In the genomic region with DNA sequence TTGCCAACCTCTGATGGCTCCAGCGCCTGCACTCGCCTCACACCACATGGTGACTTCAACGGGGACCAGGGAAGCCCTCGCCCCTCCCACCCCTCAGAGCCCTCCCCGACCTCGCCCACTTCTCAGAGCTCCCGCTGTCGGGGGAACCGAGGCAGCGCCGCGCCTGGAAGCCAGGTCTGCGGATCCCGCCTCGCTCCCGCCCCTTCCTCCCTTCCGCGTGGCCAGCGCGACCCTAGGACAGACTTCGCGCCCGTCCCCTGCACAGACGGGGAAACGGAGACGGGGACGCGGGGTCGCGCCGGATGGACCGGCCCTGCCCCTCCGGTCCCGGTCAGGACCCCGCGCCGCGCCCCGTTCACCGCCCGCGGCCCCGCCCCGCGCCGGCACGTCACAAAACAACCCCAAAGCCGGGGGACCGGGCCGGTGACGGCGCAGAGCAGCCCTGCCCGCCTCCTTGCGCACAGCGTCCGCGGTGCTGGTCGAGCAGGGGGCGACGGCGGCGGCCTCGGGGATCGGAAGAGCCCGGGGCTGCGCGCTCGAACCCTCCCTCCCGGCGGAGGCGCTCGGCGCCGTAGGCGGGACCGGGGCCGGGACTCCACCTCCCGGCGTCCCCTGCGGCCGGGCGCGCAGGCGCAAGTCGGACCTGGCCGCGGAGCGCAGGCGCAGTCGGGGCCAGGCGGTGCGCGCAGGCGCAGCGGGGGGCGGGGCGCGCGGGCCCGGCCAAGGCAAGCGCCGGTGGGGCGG, we compare ENCODE assay signal across 1 cellular context.
TF ChIP-seq lines count a peak whose summit lies in the region.

No MANE protein-coding gene starts in this region.

TF ChIP-seq in GM12878, 131 proteins besides CTCF, POLR2A, EP300 and RAD21:
- no peak; the same call in 1 of the 2 replicates for TF ChIP-seq HDGF (IDR thresholded peaks at IDR 0.05)
- TF ChIP-seq NR2F1 (conservative IDR thresholded peaks at IDR 0.05): peak; percentile 79; the same call in 1 of the 2 replicates
- TF ChIP-seq BACH1 (IDR thresholded peaks at IDR 0.05; ENCODE audit: borderline replicate concordance): peak; percentile 43; the same call in 1 of the 2 replicates
- TF ChIP-seq ZNF207 (IDR thresholded peaks at IDR 0.05; ENCODE audit: borderline replicate concordance): peak; percentile 82
- peak; percentile 67 for TF ChIP-seq ZNF217 (IDR thresholded peaks at IDR 0.05)
- no peak for TF ChIP-seq YBX1 (IDR thresholded peaks at IDR 0.05)
- peak; percentile 73 for TF ChIP-seq RB1 (IDR thresholded peaks at IDR 0.05; ENCODE audit: borderline replicate concordance)
- TF ChIP-seq RAD51 (IDR thresholded peaks at IDR 0.05): no peak
- TF ChIP-seq IKZF2 (IDR thresholded peaks at IDR 0.05): peak in 1 of 2 experiments; percentile 33; a peak in 1 of 4 replicates
- 0 out of 2 replicates have a peak, but pooled peaks have one; percentile 37 for TF ChIP-seq POLR2AphosphoS2 (IDR thresholded peaks at IDR 0.05; ENCODE audit: low read depth, low read length)
- peak in 1 of 2 experiments; percentile 50; a peak in 2 of 4 replicates for TF ChIP-seq BHLHE40 (IDR thresholded peaks at IDR 0.05; ENCODE audit: borderline replicate concordance in 1 of 2, low read depth in 2 of 2, low read length in 1 of 2)
- TF ChIP-seq SIX5 (IDR thresholded peaks at IDR 0.05; ENCODE audit: low read depth, low read length, severe bottlenecking): peak; percentile 78
- 0 out of 2 replicates have a peak, but pooled peaks have one; percentile 22 for TF ChIP-seq CHD2 (IDR thresholded peaks at IDR 0.05; ENCODE audit: borderline replicate concordance, low read depth, low read length)
- no peak for TF ChIP-seq KAT2A (conservative IDR thresholded peaks at IDR 0.05; ENCODE audit: control insufficient read depth, low read depth, low read length)
- TF ChIP-seq MAX (IDR thresholded peaks at IDR 0.05; ENCODE audit: low read depth, low read length): peak; percentile 17; the same call in 1 of the 2 replicates
- TF ChIP-seq, protein P1, sequence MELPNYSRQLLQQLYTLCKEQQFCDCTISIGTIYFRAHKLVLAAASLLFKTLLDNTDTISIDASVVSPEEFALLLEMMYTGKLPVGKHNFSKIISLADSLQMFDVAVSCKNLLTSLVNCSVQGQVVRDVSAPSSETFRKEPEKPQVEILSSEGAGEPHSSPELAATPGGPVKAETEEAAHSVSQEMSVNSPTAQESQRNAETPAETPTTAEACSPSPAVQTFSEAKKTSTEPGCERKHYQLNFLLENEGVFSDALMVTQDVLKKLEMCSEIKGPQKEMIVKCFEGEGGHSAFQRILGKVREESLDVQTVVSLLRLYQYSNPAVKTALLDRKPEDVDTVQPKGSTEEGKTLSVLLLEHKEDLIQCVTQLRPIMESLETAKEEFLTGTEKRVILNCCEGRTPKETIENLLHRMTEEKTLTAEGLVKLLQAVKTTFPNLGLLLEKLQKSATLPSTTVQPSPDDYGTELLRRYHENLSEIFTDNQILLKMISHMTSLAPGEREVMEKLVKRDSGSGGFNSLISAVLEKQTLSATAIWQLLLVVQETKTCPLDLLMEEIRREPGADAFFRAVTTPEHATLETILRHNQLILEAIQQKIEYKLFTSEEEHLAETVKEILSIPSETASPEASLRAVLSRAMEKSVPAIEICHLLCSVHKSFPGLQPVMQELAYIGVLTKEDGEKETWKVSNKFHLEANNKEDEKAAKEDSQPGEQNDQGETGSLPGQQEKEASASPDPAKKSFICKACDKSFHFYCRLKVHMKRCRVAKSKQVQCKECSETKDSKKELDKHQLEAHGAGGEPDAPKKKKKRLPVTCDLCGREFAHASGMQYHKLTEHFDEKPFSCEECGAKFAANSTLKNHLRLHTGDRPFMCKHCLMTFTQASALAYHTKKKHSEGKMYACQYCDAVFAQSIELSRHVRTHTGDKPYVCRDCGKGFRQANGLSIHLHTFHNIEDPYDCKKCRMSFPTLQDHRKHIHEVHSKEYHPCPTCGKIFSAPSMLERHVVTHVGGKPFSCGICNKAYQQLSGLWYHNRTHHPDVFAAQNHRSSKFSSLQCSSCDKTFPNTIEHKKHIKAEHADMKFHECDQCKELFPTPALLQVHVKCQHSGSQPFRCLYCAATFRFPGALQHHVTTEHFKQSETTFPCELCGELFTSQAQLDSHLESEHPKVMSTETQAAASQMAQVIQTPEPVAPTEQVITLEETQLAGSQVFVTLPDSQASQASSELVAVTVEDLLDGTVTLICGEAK (IDR thresholded peaks at IDR 0.05; ENCODE audit: borderline replicate concordance): no peak
- TF ChIP-seq, protein P2, sequence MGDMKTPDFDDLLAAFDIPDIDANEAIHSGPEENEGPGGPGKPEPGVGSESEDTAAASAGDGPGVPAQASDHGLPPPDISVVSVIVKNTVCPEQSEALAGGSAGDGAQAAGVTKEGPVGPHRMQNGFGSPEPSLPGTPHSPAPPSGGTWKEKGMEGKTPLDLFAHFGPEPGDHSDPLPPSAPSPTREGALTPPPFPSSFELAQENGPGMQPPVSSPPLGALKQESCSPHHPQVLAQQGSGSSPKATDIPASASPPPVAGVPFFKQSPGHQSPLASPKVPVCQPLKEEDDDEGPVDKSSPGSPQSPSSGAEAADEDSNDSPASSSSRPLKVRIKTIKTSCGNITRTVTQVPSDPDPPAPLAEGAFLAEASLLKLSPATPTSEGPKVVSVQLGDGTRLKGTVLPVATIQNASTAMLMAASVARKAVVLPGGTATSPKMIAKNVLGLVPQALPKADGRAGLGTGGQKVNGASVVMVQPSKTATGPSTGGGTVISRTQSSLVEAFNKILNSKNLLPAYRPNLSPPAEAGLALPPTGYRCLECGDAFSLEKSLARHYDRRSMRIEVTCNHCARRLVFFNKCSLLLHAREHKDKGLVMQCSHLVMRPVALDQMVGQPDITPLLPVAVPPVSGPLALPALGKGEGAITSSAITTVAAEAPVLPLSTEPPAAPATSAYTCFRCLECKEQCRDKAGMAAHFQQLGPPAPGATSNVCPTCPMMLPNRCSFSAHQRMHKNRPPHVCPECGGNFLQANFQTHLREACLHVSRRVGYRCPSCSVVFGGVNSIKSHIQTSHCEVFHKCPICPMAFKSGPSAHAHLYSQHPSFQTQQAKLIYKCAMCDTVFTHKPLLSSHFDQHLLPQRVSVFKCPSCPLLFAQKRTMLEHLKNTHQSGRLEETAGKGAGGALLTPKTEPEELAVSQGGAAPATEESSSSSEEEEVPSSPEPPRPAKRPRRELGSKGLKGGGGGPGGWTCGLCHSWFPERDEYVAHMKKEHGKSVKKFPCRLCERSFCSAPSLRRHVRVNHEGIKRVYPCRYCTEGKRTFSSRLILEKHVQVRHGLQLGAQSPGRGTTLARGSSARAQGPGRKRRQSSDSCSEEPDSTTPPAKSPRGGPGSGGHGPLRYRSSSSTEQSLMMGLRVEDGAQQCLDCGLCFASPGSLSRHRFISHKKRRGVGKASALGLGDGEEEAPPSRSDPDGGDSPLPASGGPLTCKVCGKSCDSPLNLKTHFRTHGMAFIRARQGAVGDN (IDR thresholded peaks at IDR 0.05): peak; percentile 40; the same call in 1 of the 2 replicates
- no peak for TF ChIP-seq TCF7 (IDR thresholded peaks at IDR 0.05; ENCODE audit: borderline replicate concordance)
- TF ChIP-seq NRF1 (conservative IDR thresholded peaks at IDR 0.05; ENCODE audit: low read depth, low read length): peak; percentile 86
- TF ChIP-seq CREM (IDR thresholded peaks at IDR 0.05; ENCODE audit: low read depth): 0 out of 2 replicates have a peak, but pooled peaks have one; percentile 32
- TF ChIP-seq NFIC (IDR thresholded peaks at IDR 0.05; ENCODE audit: low read depth, low read length): no peak
- TF ChIP-seq GATAD2B (conservative IDR thresholded peaks at IDR 0.05; ENCODE audit: low read depth): peak; percentile 91
- no peak for TF ChIP-seq BCLAF1 (IDR thresholded peaks at IDR 0.05)
- TF ChIP-seq TARDBP (IDR thresholded peaks at IDR 0.05; ENCODE audit: borderline replicate concordance): no peak
- TF ChIP-seq LARP7 (IDR thresholded peaks at IDR 0.05): peak; percentile 85
- TF ChIP-seq YY1 (IDR thresholded peaks at IDR 0.05; ENCODE audit: low read depth, low read length): no peak; the same call in 1 of the 2 replicates
- no peak for TF ChIP-seq SP1 (IDR thresholded peaks at IDR 0.05; ENCODE audit: low read depth, low read length)
- peak; percentile 37; the same call in 1 of the 2 replicates for TF ChIP-seq NR2C1 (IDR thresholded peaks at IDR 0.05)
- peak; percentile 86 for TF ChIP-seq HCFC1 (IDR thresholded peaks at IDR 0.05; ENCODE audit: low read length)
- TF ChIP-seq, protein P3, sequence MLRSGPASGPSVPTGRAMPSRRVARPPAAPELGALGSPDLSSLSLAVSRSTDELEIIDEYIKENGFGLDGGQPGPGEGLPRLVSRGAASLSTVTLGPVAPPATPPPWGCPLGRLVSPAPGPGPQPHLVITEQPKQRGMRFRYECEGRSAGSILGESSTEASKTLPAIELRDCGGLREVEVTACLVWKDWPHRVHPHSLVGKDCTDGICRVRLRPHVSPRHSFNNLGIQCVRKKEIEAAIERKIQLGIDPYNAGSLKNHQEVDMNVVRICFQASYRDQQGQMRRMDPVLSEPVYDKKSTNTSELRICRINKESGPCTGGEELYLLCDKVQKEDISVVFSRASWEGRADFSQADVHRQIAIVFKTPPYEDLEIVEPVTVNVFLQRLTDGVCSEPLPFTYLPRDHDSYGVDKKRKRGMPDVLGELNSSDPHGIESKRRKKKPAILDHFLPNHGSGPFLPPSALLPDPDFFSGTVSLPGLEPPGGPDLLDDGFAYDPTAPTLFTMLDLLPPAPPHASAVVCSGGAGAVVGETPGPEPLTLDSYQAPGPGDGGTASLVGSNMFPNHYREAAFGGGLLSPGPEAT (IDR thresholded peaks at IDR 0.05; ENCODE audit: low read depth): no peak
- TF ChIP-seq ASH2L (IDR thresholded peaks at IDR 0.05; ENCODE audit: borderline replicate concordance, low read depth): no peak
- 0 out of 2 replicates have a peak, but pooled peaks have one; percentile 29 for TF ChIP-seq STAT1 (conservative IDR thresholded peaks at IDR 0.05)
- TF ChIP-seq, protein P4, sequence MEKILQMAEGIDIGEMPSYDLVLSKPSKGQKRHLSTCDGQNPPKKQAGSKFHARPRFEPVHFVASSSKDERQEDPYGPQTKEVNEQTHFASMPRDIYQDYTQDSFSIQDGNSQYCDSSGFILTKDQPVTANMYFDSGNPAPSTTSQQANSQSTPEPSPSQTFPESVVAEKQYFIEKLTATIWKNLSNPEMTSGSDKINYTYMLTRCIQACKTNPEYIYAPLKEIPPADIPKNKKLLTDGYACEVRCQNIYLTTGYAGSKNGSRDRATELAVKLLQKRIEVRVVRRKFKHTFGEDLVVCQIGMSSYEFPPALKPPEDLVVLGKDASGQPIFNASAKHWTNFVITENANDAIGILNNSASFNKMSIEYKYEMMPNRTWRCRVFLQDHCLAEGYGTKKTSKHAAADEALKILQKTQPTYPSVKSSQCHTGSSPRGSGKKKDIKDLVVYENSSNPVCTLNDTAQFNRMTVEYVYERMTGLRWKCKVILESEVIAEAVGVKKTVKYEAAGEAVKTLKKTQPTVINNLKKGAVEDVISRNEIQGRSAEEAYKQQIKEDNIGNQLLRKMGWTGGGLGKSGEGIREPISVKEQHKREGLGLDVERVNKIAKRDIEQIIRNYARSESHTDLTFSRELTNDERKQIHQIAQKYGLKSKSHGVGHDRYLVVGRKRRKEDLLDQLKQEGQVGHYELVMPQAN (conservative IDR thresholded peaks at IDR 0.05): peak; percentile 85
- TF ChIP-seq ZNF24 (IDR thresholded peaks at IDR 0.05): 0 out of 2 replicates have a peak, but pooled peaks have one; percentile 34
- TF ChIP-seq ZNF622 (IDR thresholded peaks at IDR 0.05): no peak
- peak; percentile 88 for TF ChIP-seq DPF2 (IDR thresholded peaks at IDR 0.05)
- TF ChIP-seq TAF1 (IDR thresholded peaks at IDR 0.05; ENCODE audit: borderline replicate concordance, low read depth, low read length): peak; percentile 70; the same call in 1 of the 2 replicates
- peak; percentile 100 for TF ChIP-seq IKZF1 (conservative IDR thresholded peaks at IDR 0.05)
